ENCODE assay signal across 11 cellular contexts in the genomic region with DNA sequence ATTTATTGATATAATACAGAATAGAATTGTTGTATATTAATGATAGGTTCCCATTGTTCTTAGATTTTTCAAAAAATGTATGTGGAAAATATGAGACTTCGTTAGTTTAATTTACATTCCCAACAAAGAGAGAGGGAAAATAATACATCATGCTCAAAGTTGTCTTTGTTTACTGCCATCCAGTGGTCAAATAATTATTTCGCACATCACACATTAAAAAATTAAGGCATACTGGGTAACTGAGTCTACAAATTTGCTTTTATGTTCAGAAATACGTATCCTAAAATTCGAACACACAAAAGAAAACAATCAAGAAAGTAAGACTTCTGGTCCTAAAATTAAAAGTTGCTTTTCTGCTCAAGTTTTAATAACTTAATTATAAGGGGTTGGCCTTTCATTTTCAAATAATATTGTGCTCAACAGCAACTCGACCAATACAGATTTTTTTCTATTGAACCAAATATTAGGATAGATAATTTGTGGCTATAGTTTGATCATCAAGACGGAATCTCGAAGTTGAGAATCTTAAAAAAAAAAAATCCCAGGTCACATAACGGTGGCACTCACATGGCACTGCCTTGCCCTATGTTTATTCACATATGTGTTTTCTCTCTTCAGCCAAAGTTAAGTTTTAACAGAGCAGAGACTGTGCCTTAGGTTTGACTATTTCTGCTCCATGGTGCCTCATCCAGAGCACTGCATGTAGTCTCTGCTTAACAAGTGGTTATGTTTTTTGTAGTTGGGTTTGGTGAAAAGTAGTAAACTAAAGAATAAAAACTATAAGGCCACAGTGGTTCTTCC. TPM values are rescaled to one million over a fixed set of nuclear protein-coding genes. Genes with fewer than 3 reads are reported as not detected.
DNase-seq lines count a peak whose midpoint lies in the region; ATAC-seq and TF ChIP-seq lines count a peak whose summit lies in the region.
"Had no signal": no experiment of that assay in that cellular context is flagged by ENCODE, and none has a peak within 500 bp of the region (broad histone marks: within the 10 kb centered on the region; RNA-seq: fewer than 3 reads in every experiment).

No MANE protein-coding gene starts in this region.

- ATAC-seq in heart left ventricle (no peak), Right ventricle myocardium inferior (no peak)
- ATAC-seq: activated naive CD4-positive, alpha-beta T cell treated with anti-CD3 and anti-CD28 coated beads, Interleukin-2, amount 50 U/mL, for 72 hours had no signal

- TF ChIP-seq CTCF in heart left ventricle (IDR thresholded peaks at IDR 0.05) (peak; percentile 17 to 56 (median 42)), esophagus muscularis mucosa (IDR thresholded peaks at IDR 0.05) (peak; percentile 23 to 46 (median 39)), type B pancreatic cell (conservative IDR thresholded peaks at IDR 0.05) (peak; percentile 68)

- H3K9me3 Mint-ChIP-seq in type B pancreatic cell, result peaks cover 4% of the 10 kb centered on the region

- H3K27me3 ChIP-seq in heart left ventricle, result no peaks in the 10 kb centered on the region
- no peaks in the 10 kb centered on the region for H3K27me3 ChIP-seq in esophagus muscularis mucosa
- H3K27me3 ChIP-seq: tibial nerve had no signal

- no peak overlapping the region for H3K4me3 Mint-ChIP-seq in type B pancreatic cell

- no peaks in the 10 kb centered on the region for H3K36me3 Mint-ChIP-seq in type B pancreatic cell
- H3K36me3 Mint-ChIP-seq: activated naive CD4-positive, alpha-beta T cell treated with anti-CD3 and anti-CD28 coated beads, Interleukin-2, amount 50 U/mL, for 72 hours had no signal

- TF ChIP-seq POLR2A in heart left ventricle (IDR thresholded peaks at IDR 0.05), result no peak
- no peak for TF ChIP-seq POLR2A in esophagus muscularis mucosa (IDR thresholded peaks at IDR 0.05; ENCODE audit: low read depth)

- 84 to 90% (median 86%) methylated on average over 8 of the region's 8 CpGs for WGBS in heart left ventricle, 4 donors
- WGBS in esophagus muscularis mucosa, result 84% methylated on average over 8 of the region's 8 CpGs

- H3K27ac Mint-ChIP-seq in type B pancreatic cell, result no peak overlapping the region
- H3K27ac Mint-ChIP-seq: activated naive CD4-positive, alpha-beta T cell treated with anti-CD3 and anti-CD28 coated beads, Interleukin-2, amount 50 U/mL, for 72 hours had no signal

- intact Hi-C loops in heart left ventricle (cut with DNase I) (loop anchor here (2.0 to 10.0 kb wide), 5 partner anchors 219 to 1713 kb away; no protein-coding TSS in a partner anchor), Right ventricle myocardium inferior (cut with DNase I) (loop anchor here (2.0 to 5.0 kb wide), 2 partner anchors 224 to 469 kb away; no protein-coding TSS in a partner anchor), esophagus muscularis mucosa (cut with DNase I) (loop anchor here (5.0 kb wide), 1 partner anchor 469 kb away; no protein-coding TSS in a partner anchor)

- no peaks in the 10 kb centered on the region for H3K27me3 Mint-ChIP-seq in type B pancreatic cell

- H3K4me1 Mint-ChIP-seq in type B pancreatic cell (ENCODE audit: unreplicated experiment), result no peaks in the 10 kb centered on the region

- no peaks in the 10 kb centered on the region for H3K36me3 ChIP-seq in heart left ventricle
- H3K36me3 ChIP-seq in esophagus muscularis mucosa, result no peaks in the 10 kb centered on the region
- H3K36me3 ChIP-seq: tibial nerve had no signal

- peaks cover 0 to 7% (median 0%) of the 10 kb centered on the region in 12 donors for H3K4me1 ChIP-seq in heart left ventricle
- no peaks in the 10 kb centered on the region for H3K4me1 ChIP-seq in esophagus muscularis mucosa
- H3K4me1 ChIP-seq: tibial nerve had no signal

- H3K9me3 ChIP-seq in heart left ventricle (peaks cover 0 to 10% (median 0%) of the 10 kb centered on the region in 12 donors), esophagus muscularis mucosa (no peaks in the 10 kb centered on the region)
- H3K9me3 ChIP-seq: tibial nerve had no signal

- DNase-seq in heart left ventricle, result no peak
- DNase-seq in Right ventricle myocardium inferior (ENCODE audit: missing footprints), result no peak
- peak; percentile 1 for DNase-seq in NCI-H460 (ENCODE audit: extremely low read depth, low read depth)
- DNase-seq in esophagus muscularis mucosa (ENCODE audit: extremely low spot score), result no peak
- no peak for DNase-seq in type B pancreatic cell (ENCODE audit: extremely low spot score, unreplicated experiment)
- no peak for DNase-seq in epidermal melanocyte (ENCODE audit: insufficient read length, low spot score)
- no peak for DNase-seq in activated T-cell treated with anti-CD3 and anti-CD28 coated beads for 4 hours
- no peak for DNase-seq in NCI-H146 (lab: John Stamatoyannopoulos, UW)
- DNase-seq: small intestine had no signal

- H3K27ac ChIP-seq in heart left ventricle (no peak overlapping the region), esophagus muscularis mucosa (replicated peaks in 1 of 4) (no peak overlapping the region)
- H3K27ac ChIP-seq: tibial nerve had no signal

- H3K4me3 ChIP-seq in heart left ventricle (no peak overlapping the region), esophagus muscularis mucosa (no peak overlapping the region)
- H3K4me3 ChIP-seq: tibial nerve had no signal

- no peak for TF ChIP-seq EP300 in esophagus muscularis mucosa (IDR thresholded peaks at IDR 0.05)

RNA-seq across cellular contexts. Expression of a gene that starts 12.3 kb away (rescaled TPM):
- total RNA-seq in heart left ventricle (10 to 100 TPM in 8 of 9 donors, 1 to 10 TPM in 1; 8.0 to 24.6 (median 17.3) TPM), Right ventricle myocardium inferior (9.0 TPM), esophagus muscularis mucosa (1 to 10 TPM; 4.2 to 8.6 (median 6.5) TPM), type B pancreatic cell (ENCODE audit: low replicate concordance) (17.8 and 27.9 TPM in 2 replicates)
- 1 to 10 TPM; 3.6 to 6.2 TPM for polyA plus RNA-seq in heart left ventricle
- total RNA-seq in NCI-H460 (2014; rRNA removed; shearing (Covaris generic)), result 0.02 TPM in 1 of 2 replicates, not detected in the other
- polyA plus RNA-seq in NCI-H460 (2014; cell fraction: nucleus; rRNA removed), result 0.15 TPM in 1 of 2 replicates, not detected in the other
- total RNA-seq: activated naive CD4-positive, alpha-beta T cell treated with anti-CD3 and anti-CD28 coated beads, Interleukin-2, amount 50 U/mL, for 72 hours had no signal
